ENCODE assay signal across 1 cellular context in genomic region chr4:98232202-98232601, GRCh38.
TF ChIP-seq lines count a peak whose summit lies in the region.

No MANE protein-coding gene starts in this region.

TF ChIP-seq in GM12878, 131 proteins besides CTCF, POLR2A, EP300 and RAD21:
- TF ChIP-seq CUX1 (IDR thresholded peaks at IDR 0.05; ENCODE audit: insufficient replicate concordance, low read depth, low read length) (no peak), FOS (IDR thresholded peaks at IDR 0.05; ENCODE audit: borderline replicate concordance, extremely low read depth, insufficient read length) (no peak), JUNB (IDR thresholded peaks at IDR 0.05) (no peak), WRNIP1 (IDR thresholded peaks at IDR 0.05; ENCODE audit: borderline replicate concordance, low read depth, low read length) (no peak), CEBPZ (IDR thresholded peaks at IDR 0.05; ENCODE audit: low read depth, low read length) (no peak), CBX3 (IDR thresholded peaks at IDR 0.05; ENCODE audit: borderline replicate concordance, low read depth) (no peak), SMARCA5 (IDR thresholded peaks at IDR 0.05) (no peak), KAT2A (conservative IDR thresholded peaks at IDR 0.05; ENCODE audit: control insufficient read depth, low read depth, low read length) (no peak), MLLT1 (IDR thresholded peaks at IDR 0.05) (no peak), ESRRA (IDR thresholded peaks at IDR 0.05; ENCODE audit: low read length) (no peak), EGR1 (IDR thresholded peaks at IDR 0.05; ENCODE audit: borderline replicate concordance in 1 of 2, low read depth in 2 of 2, low read length in 2 of 2) (no peak), POLR2AphosphoS5 (IDR thresholded peaks at IDR 0.05; ENCODE audit: low read length) (no peak), HSF1 (IDR thresholded peaks at IDR 0.05; ENCODE audit: low read depth, low read length) (no peak), SIX5 (IDR thresholded peaks at IDR 0.05; ENCODE audit: low read depth, low read length, severe bottlenecking) (peak; percentile 41), CEBPB (IDR thresholded peaks at IDR 0.05; ENCODE audit: borderline replicate concordance in 1 of 2, low read depth in 2 of 2, low read length in 2 of 2) (peak in 1 of 2 experiments; percentile 36; a peak in 1 of 4 replicates), BRCA1 (IDR thresholded peaks at IDR 0.05; ENCODE audit: low read depth, low read length) (no peak), EED (IDR thresholded peaks at IDR 0.05; ENCODE audit: low read depth) (no peak)
